Comparison of ENCODE assay signal across 8 cellular contexts in the genomic region with DNA sequence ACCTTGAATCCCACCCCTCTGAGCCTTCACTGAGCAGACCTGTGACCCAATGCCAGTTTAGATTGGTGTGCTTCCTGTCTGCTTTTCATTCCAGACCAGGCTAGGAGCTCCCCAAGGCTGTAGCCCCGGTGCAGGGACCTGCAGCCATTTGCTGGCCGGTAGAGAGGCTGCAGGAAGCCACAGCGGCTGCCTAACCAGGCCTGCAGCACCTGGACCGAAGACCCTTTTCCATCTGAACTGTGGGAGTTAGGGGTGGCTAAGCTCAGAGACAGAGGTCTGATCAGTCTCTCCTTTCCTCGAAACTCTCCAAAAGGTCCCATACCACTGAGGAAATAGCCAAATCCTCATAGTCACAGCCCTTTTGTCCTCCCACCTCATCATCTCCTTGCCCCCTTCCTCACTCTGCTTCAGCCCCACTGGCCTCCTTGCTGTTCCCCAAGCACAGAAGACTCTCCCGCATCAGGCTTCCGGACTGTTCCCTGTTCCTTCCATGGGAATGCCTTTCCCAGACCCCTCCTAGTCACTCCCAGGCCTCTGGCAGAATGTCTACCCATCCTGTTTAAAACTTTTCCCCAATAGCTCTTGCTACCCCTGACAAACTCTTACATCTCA. TPM values are rescaled to one million over a fixed set of nuclear protein-coding genes. Genes with fewer than 3 reads are reported as not detected.
DNase-seq lines count a peak whose midpoint lies in the region; ATAC-seq and TF ChIP-seq lines count a peak whose summit lies in the region.

No MANE protein-coding gene starts in this region.

- 90% methylated on average over 5 of the region's 7 CpGs for WGBS in esophagus muscularis mucosa
- WGBS in neuronal stem cell (ENCODE audit: extremely low coverage in 2 of 2, insufficient read length in 2 of 2, insufficient replicate concordance in 1 of 2), 2 donors: no CpG with 5 or more reads among the region's 7 CpGs

- H3K4me1 ChIP-seq in Peyer's patch: peaks cover 0 to 17% (median 2%) of the 10 kb centered on the region in 4 donors
- peaks cover 15 to 30% (median 22%) of the 10 kb centered on the region in 4 donors for H3K4me1 ChIP-seq in esophagus muscularis mucosa
- H3K4me1 ChIP-seq in neuronal stem cell (ENCODE audit: control insufficient read depth in 2 of 2, insufficient read depth in 1 of 2, low read depth in 1 of 2, low read length in 2 of 2): peaks cover 5% of the 10 kb centered on the region in 2 donors

- peak overlapping the region; percentile 9 for H3K9ac ChIP-seq in neuronal stem cell (ENCODE audit: low read depth, low read length, poor library complexity)

- no peak overlapping the region for H2BK120ac ChIP-seq in neuronal stem cell (ENCODE audit: low read depth, low read length)

- H3K4ac ChIP-seq in neuronal stem cell (ENCODE audit: low read length): peak overlapping the region; percentile 59

- H2AK5ac ChIP-seq in neuronal stem cell (ENCODE audit: low read depth, low read length): peak overlapping the region; percentile 66

- H3K36me3 ChIP-seq in Peyer's patch (peaks cover 0 to 16% (median 0%) of the 10 kb centered on the region in 3 donors), esophagus muscularis mucosa (peaks cover 0 to 27% (median 26%) of the 10 kb centered on the region in 4 donors), neuronal stem cell (replicated peaks in 1 of 2; ENCODE audit: control insufficient read depth in 2 of 2, insufficient read depth in 2 of 2, low read length in 2 of 2) (peaks cover 4 to 33% of the 10 kb centered on the region in 2 donors)

- TF ChIP-seq CTCF in C4-2B (conservative IDR thresholded peaks at IDR 0.05) (no peak), Peyer's patch (IDR thresholded peaks at IDR 0.05) (no peak), esophagus muscularis mucosa (IDR thresholded peaks at IDR 0.05) (no peak)

- H3K18ac ChIP-seq in neuronal stem cell (ENCODE audit: low read length): peak overlapping the region; percentile 54

- peak overlapping the region; percentile 72 for H3K4me2 ChIP-seq in neuronal stem cell (ENCODE audit: insufficient read depth, low read length, poor library complexity, severe bottlenecking)

- TF ChIP-seq EP300 in esophagus muscularis mucosa (IDR thresholded peaks at IDR 0.05): no peak

- DNase-seq in Peyer's patch (no peak), esophagus muscularis mucosa (ENCODE audit: extremely low spot score) (no peak), neuronal stem cell (ENCODE audit: low spot score) (no peak), DMS79 (lab: John Stamatoyannopoulos, UW) (no peak)

- H3K4me3 ChIP-seq in Peyer's patch (peak overlapping the region; percentile 60 to 81 (median 70)), esophagus muscularis mucosa (peak overlapping the region; percentile 80 to 92 (median 90)), neuronal stem cell (ENCODE audit: low read length in 2 of 2) (peak overlapping the region in 1 of 2 donors; percentile 83)

- H2BK15ac ChIP-seq in neuronal stem cell (ENCODE audit: low read length): no peak overlapping the region

- H3K9me3 ChIP-seq in Peyer's patch (no peaks in the 10 kb centered on the region), esophagus muscularis mucosa (no peaks in the 10 kb centered on the region), neuronal stem cell (replicated peaks in 1 of 2; ENCODE audit: control insufficient read depth in 2 of 2, insufficient read depth in 1 of 2, low read depth in 1 of 2, low read length in 2 of 2) (no peaks in the 10 kb centered on the region)

- peak overlapping the region; percentile 82 for H3K27ac ChIP-seq in C4-2B
- H3K27ac ChIP-seq in Peyer's patch: peak overlapping the region; percentile 50 to 80 (median 78)
- H3K27ac ChIP-seq in esophagus muscularis mucosa (replicated peaks in 1 of 4): peak overlapping the region; percentile 78 to 87 (median 80)
- no peak overlapping the region for H3K27ac ChIP-seq in neuronal stem cell (replicated peaks; ENCODE audit: low read length)

- H2AFZ ChIP-seq in neuronal stem cell (ENCODE audit: low read length): peak overlapping the region; percentile 93

- H4K8ac ChIP-seq in neuronal stem cell (ENCODE audit: low read depth, low read length): peak overlapping the region; percentile 70

- no peaks in the 10 kb centered on the region for H3K27me3 ChIP-seq in Peyer's patch
- no peaks in the 10 kb centered on the region for H3K27me3 ChIP-seq in esophagus muscularis mucosa
- peaks cover 0 to 22% (median 4%) of the 10 kb centered on the region in 3 experiments for H3K27me3 ChIP-seq in neuronal stem cell (ENCODE audit: control insufficient read depth in 3 of 3, insufficient read depth in 3 of 3, low read depth in 1 of 3, low read length in 3 of 3)

- H2BK12ac ChIP-seq in neuronal stem cell (ENCODE audit: low read length): no peak overlapping the region

- intact Hi-C loops in esophagus muscularis mucosa (cut with DNase I): loop anchor here (10.0 kb wide), 1 partner anchor 220 kb away; no protein-coding TSS in a partner anchor

- H3K14ac ChIP-seq in neuronal stem cell (ENCODE audit: low read length): no peak overlapping the region

- TF ChIP-seq POLR2A in Peyer's patch (IDR thresholded peaks at IDR 0.05): no peak
- TF ChIP-seq POLR2A in esophagus muscularis mucosa (IDR thresholded peaks at IDR 0.05; ENCODE audit: low read depth): no peak

- H4K91ac ChIP-seq in neuronal stem cell (ENCODE audit: low read depth, low read length, poor library complexity): no peak overlapping the region

- peak overlapping the region; percentile 4 for H2BK5ac ChIP-seq in neuronal stem cell (ENCODE audit: low read length)

- no peaks in the 10 kb centered on the region for H3K79me1 ChIP-seq in neuronal stem cell (ENCODE audit: low read depth, low read length)

- ATAC-seq in GM19455 (IDR thresholded peaks at IDR 0.05; ENCODE audit: unreplicated experiment) (no peak), GM19351 (IDR thresholded peaks at IDR 0.05; ENCODE audit: unreplicated experiment) (no peak), GM21825 (IDR thresholded peaks at IDR 0.05; ENCODE audit: unreplicated experiment) (no peak)

- H3K23ac ChIP-seq in neuronal stem cell (ENCODE audit: low read depth, low read length, poor library complexity): peak overlapping the region; percentile 23

RNA-seq across cellular contexts. Expression of a gene that starts 0.7 kb away (rescaled TPM):
- total RNA-seq in Peyer's patch (10 to 100 TPM; 15.7 to 39.6 (median 30.3) TPM), esophagus muscularis mucosa (10 to 100 TPM; 10.8 to 16.4 (median 13.8) TPM)
- 23.9 TPM for polyA plus RNA-seq in neuronal stem cell (2013, experiment 1 of 2)
- polyA plus RNA-seq in neuronal stem cell (2013, experiment 2 of 2): 24.2 TPM

RNA-seq across cellular contexts. Expression of a gene that starts 49.3 kb away (rescaled TPM):
- total RNA-seq in Peyer's patch (10 to 100 TPM in 1 of 4 donors, 1 to 10 TPM in 3; 1.7 to 10.0 (median 5.8) TPM), esophagus muscularis mucosa (1 to 10 TPM; 4.0 to 7.5 (median 5.7) TPM)
- 6.1 TPM for polyA plus RNA-seq in neuronal stem cell (2013, experiment 1 of 2)
- polyA plus RNA-seq in neuronal stem cell (2013, experiment 2 of 2): 5.7 TPM
